1 cellular context compared by ENCODE assay signal in genomic region chr3:34015204-34016142, GRCh38.
A peak's percentile ranks its signal among the peaks of the same experiment; 100 is the strongest.
TF ChIP-seq lines count a peak whose summit lies in the region.

No MANE protein-coding gene starts in this region.

TF ChIP-seq in K562, 482 proteins besides CTCF, POLR2A, EP300 and RAD21 (continued from another document):
- TF ChIP-seq, protein P1, sequence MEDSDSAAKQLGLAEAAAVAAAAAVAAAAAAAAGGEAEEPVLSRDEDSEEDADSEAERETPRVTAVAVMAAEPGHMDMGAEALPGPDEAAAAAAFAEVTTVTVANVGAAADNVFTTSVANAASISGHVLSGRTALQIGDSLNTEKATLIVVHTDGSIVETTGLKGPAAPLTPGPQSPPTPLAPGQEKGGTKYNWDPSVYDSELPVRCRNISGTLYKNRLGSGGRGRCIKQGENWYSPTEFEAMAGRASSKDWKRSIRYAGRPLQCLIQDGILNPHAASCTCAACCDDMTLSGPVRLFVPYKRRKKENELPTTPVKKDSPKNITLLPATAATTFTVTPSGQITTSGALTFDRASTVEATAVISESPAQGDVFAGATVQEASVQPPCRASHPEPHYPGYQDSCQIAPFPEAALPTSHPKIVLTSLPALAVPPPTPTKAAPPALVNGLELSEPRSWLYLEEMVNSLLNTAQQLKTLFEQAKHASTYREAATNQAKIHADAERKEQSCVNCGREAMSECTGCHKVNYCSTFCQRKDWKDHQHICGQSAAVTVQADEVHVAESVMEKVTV (CRISPR knock-in tag; IDR thresholded peaks at IDR 0.05), result peak; percentile 52; the same call in 1 of the 2 replicates
- TF ChIP-seq, protein P2, sequence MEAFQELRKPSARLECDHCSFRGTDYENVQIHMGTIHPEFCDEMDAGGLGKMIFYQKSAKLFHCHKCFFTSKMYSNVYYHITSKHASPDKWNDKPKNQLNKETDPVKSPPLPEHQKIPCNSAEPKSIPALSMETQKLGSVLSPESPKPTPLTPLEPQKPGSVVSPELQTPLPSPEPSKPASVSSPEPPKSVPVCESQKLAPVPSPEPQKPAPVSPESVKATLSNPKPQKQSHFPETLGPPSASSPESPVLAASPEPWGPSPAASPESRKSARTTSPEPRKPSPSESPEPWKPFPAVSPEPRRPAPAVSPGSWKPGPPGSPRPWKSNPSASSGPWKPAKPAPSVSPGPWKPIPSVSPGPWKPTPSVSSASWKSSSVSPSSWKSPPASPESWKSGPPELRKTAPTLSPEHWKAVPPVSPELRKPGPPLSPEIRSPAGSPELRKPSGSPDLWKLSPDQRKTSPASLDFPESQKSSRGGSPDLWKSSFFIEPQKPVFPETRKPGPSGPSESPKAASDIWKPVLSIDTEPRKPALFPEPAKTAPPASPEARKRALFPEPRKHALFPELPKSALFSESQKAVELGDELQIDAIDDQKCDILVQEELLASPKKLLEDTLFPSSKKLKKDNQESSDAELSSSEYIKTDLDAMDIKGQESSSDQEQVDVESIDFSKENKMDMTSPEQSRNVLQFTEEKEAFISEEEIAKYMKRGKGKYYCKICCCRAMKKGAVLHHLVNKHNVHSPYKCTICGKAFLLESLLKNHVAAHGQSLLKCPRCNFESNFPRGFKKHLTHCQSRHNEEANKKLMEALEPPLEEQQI (IDR thresholded peaks at IDR 0.05), result 0 out of 2 replicates have a peak, but pooled peaks have one; percentile 34
- no peak for TF ChIP-seq CTBP1 (IDR thresholded peaks at IDR 0.05; ENCODE audit: borderline replicate concordance)
- TF ChIP-seq, protein P3, sequence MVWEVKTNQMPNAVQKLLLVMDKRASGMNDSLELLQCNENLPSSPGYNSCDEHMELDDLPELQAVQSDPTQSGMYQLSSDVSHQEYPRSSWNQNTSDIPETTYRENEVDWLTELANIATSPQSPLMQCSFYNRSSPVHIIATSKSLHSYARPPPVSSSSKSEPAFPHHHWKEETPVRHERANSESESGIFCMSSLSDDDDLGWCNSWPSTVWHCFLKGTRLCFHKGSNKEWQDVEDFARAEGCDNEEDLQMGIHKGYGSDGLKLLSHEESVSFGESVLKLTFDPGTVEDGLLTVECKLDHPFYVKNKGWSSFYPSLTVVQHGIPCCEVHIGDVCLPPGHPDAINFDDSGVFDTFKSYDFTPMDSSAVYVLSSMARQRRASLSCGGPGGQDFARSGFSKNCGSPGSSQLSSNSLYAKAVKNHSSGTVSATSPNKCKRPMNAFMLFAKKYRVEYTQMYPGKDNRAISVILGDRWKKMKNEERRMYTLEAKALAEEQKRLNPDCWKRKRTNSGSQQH (CRISPR knock-in tag; IDR thresholded peaks at IDR 0.05), result no peak
- TF ChIP-seq RB1 (IDR thresholded peaks at IDR 0.05; ENCODE audit: low read depth), result peak; percentile 42; the same call in 1 of the 2 replicates
- TF ChIP-seq ZNF134 (CRISPR knock-in tag; conservative IDR thresholded peaks at IDR 0.05), result no peak
- peak; percentile 59; the same call in 1 of the 2 replicates for TF ChIP-seq CC2D1A (IDR thresholded peaks at IDR 0.05)
- peak; percentile 50; the same call in 1 of the 2 replicates for TF ChIP-seq SPI1 (IDR thresholded peaks at IDR 0.05; ENCODE audit: borderline replicate concordance, low read depth, low read length)
- no peak for TF ChIP-seq AFF1 (IDR thresholded peaks at IDR 0.05; ENCODE audit: low read depth in 1 of 2, partially characterized antibody in 2 of 2)
- peak; percentile 9; the same call in 1 of the 2 replicates for TF ChIP-seq MAFF (IDR thresholded peaks at IDR 0.05; ENCODE audit: low read length)
- TF ChIP-seq, protein P4, sequence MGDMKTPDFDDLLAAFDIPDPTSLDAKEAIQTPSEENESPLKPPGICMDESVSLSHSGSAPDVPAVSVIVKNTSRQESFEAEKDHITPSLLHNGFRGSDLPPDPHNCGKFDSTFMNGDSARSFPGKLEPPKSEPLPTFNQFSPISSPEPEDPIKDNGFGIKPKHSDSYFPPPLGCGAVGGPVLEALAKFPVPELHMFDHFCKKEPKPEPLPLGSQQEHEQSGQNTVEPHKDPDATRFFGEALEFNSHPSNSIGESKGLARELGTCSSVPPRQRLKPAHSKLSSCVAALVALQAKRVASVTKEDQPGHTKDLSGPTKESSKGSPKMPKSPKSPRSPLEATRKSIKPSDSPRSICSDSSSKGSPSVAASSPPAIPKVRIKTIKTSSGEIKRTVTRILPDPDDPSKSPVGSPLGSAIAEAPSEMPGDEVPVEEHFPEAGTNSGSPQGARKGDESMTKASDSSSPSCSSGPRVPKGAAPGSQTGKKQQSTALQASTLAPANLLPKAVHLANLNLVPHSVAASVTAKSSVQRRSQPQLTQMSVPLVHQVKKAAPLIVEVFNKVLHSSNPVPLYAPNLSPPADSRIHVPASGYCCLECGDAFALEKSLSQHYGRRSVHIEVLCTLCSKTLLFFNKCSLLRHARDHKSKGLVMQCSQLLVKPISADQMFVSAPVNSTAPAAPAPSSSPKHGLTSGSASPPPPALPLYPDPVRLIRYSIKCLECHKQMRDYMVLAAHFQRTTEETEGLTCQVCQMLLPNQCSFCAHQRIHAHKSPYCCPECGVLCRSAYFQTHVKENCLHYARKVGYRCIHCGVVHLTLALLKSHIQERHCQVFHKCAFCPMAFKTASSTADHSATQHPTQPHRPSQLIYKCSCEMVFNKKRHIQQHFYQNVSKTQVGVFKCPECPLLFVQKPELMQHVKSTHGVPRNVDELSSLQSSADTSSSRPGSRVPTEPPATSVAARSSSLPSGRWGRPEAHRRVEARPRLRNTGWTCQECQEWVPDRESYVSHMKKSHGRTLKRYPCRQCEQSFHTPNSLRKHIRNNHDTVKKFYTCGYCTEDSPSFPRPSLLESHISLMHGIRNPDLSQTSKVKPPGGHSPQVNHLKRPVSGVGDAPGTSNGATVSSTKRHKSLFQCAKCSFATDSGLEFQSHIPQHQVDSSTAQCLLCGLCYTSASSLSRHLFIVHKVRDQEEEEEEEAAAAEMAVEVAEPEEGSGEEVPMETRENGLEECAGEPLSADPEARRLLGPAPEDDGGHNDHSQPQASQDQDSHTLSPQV (IDR thresholded peaks at IDR 0.05), result no peak
- 0 out of 2 replicates have a peak, but pooled peaks have one; percentile 43 for TF ChIP-seq MYNN (IDR thresholded peaks at IDR 0.05)
- no peak for TF ChIP-seq MYNN (CRISPR knock-in tag; IDR thresholded peaks at IDR 0.05)
- 0 out of 2 replicates have a peak, but pooled peaks have one; percentile 16 for TF ChIP-seq JUN (IDR thresholded peaks at IDR 0.05; ENCODE audit: borderline replicate concordance, low read depth, low read length)
- no peak for TF ChIP-seq JUN (CRISPR knock-in tag; IDR thresholded peaks at IDR 0.05; ENCODE audit: borderline replicate concordance)
- TF ChIP-seq JUND (IDR thresholded peaks at IDR 0.05; ENCODE audit: borderline replicate concordance, low read depth, low read length), result no peak
- TF ChIP-seq JUND (tag; IDR thresholded peaks at IDR 0.05; ENCODE audit: borderline replicate concordance, low read depth, low read length), result 0 out of 3 replicates have a peak, but pooled peaks have one; percentile 9
- no peak for TF ChIP-seq BRCA1 (IDR thresholded peaks at IDR 0.05)
- TF ChIP-seq BRCA1 (CRISPR knock-in tag; IDR thresholded peaks at IDR 0.05), result no peak
- TF ChIP-seq TEAD1 (CRISPR knock-in tag; IDR thresholded peaks at IDR 0.05), result peak in 1 of 2 experiments; percentile 22; a peak in 1 of 4 replicates
- no peak for TF ChIP-seq ZNF174 (CRISPR knock-in tag; IDR thresholded peaks at IDR 0.05)
- no peak for TF ChIP-seq HEY1 (CRISPR knock-in tag; IDR thresholded peaks at IDR 0.05; ENCODE audit: borderline replicate concordance)
- TF ChIP-seq CEBPG (CRISPR knock-in tag; IDR thresholded peaks at IDR 0.05), result 0 out of 2 replicates have a peak, but pooled peaks have one; percentile 6
- no peak for TF ChIP-seq CEBPG (tag; conservative IDR thresholded peaks at IDR 0.05 in 1 of 2, IDR thresholded peaks at IDR 0.05 in 1 of 2)
- no peak for TF ChIP-seq HIVEP1 (CRISPR knock-in tag; IDR thresholded peaks at IDR 0.05)
- TF ChIP-seq ZNF778 (CRISPR knock-in tag; IDR thresholded peaks at IDR 0.05), result no peak
- TF ChIP-seq RHOXF2B (CRISPR knock-in tag; conservative IDR thresholded peaks at IDR 0.05), result no peak
- TF ChIP-seq SMC3 (conservative IDR thresholded peaks at IDR 0.05; ENCODE audit: insufficient read depth, low read depth, low read length), result peak; percentile 73
- no peak for TF ChIP-seq ZNF24 (IDR thresholded peaks at IDR 0.05)
- no peak for TF ChIP-seq PTRF (tag; IDR thresholded peaks at IDR 0.05)
- TF ChIP-seq EHMT2 (IDR thresholded peaks at IDR 0.05), result peak; percentile 36; the same call in 1 of the 2 replicates
